ENCODE assay signal across 1 cellular context in genomic region chr4:48681856-48682255, GRCh38.
TF ChIP-seq lines count a peak whose summit lies in the region.

No MANE protein-coding gene starts in this region.

TF ChIP-seq in GM12878, 131 proteins besides CTCF, POLR2A, EP300 and RAD21 (continued from another document):
- TF ChIP-seq REST (IDR thresholded peaks at IDR 0.05; ENCODE audit: low read depth, low read length) = no peak
- TF ChIP-seq ZNF24 (IDR thresholded peaks at IDR 0.05) = peak; percentile 5; the same call in 1 of the 2 replicates
